19 cellular contexts compared by ENCODE assay signal in genomic region chr18:41060967-41061366, GRCh38.
A peak's percentile ranks its signal among the peaks of the same experiment; 100 is the strongest.
DNase-seq lines count a peak whose midpoint lies in the region; ATAC-seq, FAIRE-seq and TF ChIP-seq lines count a peak whose summit lies in the region.
"Had no signal": no experiment of that assay in that cellular context is flagged by ENCODE, and none has a peak within 500 bp of the region (broad histone marks: within the 10 kb centered on the region; RNA-seq: fewer than 3 reads in every experiment).

No MANE protein-coding gene starts in this region.

- in situ Hi-C loops in IMR-90 (cut with MboI; ENCODE audit: low sequenced_read_pairs) = no loop called here

- no peaks in the 10 kb centered on the region for H4K20me1 ChIP-seq in IMR-90 (ENCODE audit: insufficient read depth, low read length)

- peak overlapping the region; percentile 62; the same call in 1 of the 2 replicates for H3K4me2 ChIP-seq in IMR-90 (ENCODE audit: low read depth, low read length)

- POLR2A ChIA-PET in IMR-90 (lab: Charles Lee; ENCODE audit: unreplicated experiment) = no interaction called here

- H3K36me3 ChIP-seq in IMR-90 (ENCODE audit: control insufficient read depth, insufficient read depth, low read length) = no peaks in the 10 kb centered on the region
- H3K36me3 ChIP-seq in bronchial epithelial cell (ENCODE audit: control insufficient read depth, insufficient read depth, low read length) = no peaks in the 10 kb centered on the region

- no peak overlapping the region; the same call in 1 of the 2 replicates for H4K5ac ChIP-seq in IMR-90 (ENCODE audit: low read depth, low read length)

- H2AFZ ChIP-seq in IMR-90 (replicated peaks; ENCODE audit: low read length, poor library complexity) = no peak overlapping the region

- H3K23ac ChIP-seq in IMR-90 (ENCODE audit: low read depth, low read length) = no peak overlapping the region

- H3K4ac ChIP-seq in IMR-90 (ENCODE audit: low read depth, low read length) = no peak overlapping the region

- no peak overlapping the region for H2AK5ac ChIP-seq in IMR-90 (ENCODE audit: low read depth, low read length)

- no peak for TF ChIP-seq POLR2A in IMR-90 (IDR thresholded peaks at IDR 0.05; ENCODE audit: low read depth, low read length)

- H2BK20ac ChIP-seq in IMR-90 (ENCODE audit: low read depth, low read length) = 0 out of 2 replicates have a peak overlapping the region, but pooled peaks have one; percentile 28

- H3K79me1 ChIP-seq in IMR-90 (ENCODE audit: low read depth in 1 of 2, low read length in 2 of 2) = no peaks in the 10 kb centered on the region

- no CpG with 5 or more reads among the region's 2 CpGs for WGBS in IMR-90 (ENCODE audit: extremely low coverage in 2 of 2, insufficient read length in 1 of 2), 2 experiments

- H3K56ac ChIP-seq in IMR-90 (ENCODE audit: extremely low read depth, insufficient read depth, low read length) = no peak overlapping the region

- no peak overlapping the region for H3K14ac ChIP-seq in IMR-90 (replicated peaks; ENCODE audit: low read depth, low read length)

- TF ChIP-seq RAD21 in IMR-90 (IDR thresholded peaks at IDR 0.05; ENCODE audit: low read length) = no peak

- H3K4me1 ChIP-seq in IMR-90 (ENCODE audit: control insufficient read depth, insufficient read depth, low read length) = peaks cover 2% of the 10 kb centered on the region; the same call in 1 of the 2 replicates

- H2BK15ac ChIP-seq in IMR-90 (ENCODE audit: low read depth, low read length) = no peak overlapping the region

- H3K27ac ChIP-seq in IMR-90 (ENCODE audit: insufficient read depth, low read length) = no peak overlapping the region

- ATAC-seq in IMR-90 (ENCODE audit: low read depth) (peak; percentile 92), HG02678 (IDR thresholded peaks at IDR 0.05; ENCODE audit: unreplicated experiment) (no peak)
- ATAC-seq: GM12878 had no signal

- H3K18ac ChIP-seq in IMR-90 (ENCODE audit: low read depth, low read length) = peak overlapping the region; percentile 70; the same call in 1 of the 2 replicates

- no peak overlapping the region for H2BK5ac ChIP-seq in IMR-90 (ENCODE audit: low read depth, low read length, poor library complexity, severe bottlenecking)

- H3K9me3 ChIP-seq in IMR-90 (ENCODE audit: control insufficient read depth, insufficient read depth, low read length) = no peaks in the 10 kb centered on the region

- H4K91ac ChIP-seq in IMR-90 (ENCODE audit: insufficient read depth, low read depth, low read length) = no peak overlapping the region

- H2AK9ac ChIP-seq in IMR-90 (replicated peaks; ENCODE audit: low read depth, low read length, poor library complexity) = no peak overlapping the region

- no TSS peak for BruUV-seq in IMR-90 (replicated peaks; lab: Mats Ljungman, UMichigan)

- H3K4me3 ChIP-seq in IMR-90 (ENCODE audit: insufficient read depth, low read depth, low read length) (no peak overlapping the region), bronchial epithelial cell (ENCODE audit: low read depth, low read length) (no peak overlapping the region)
- H3K4me3 ChIP-seq: GM12878 had no signal

- H3K27me3 ChIP-seq in IMR-90 (ENCODE audit: control insufficient read depth, insufficient read depth, low read length) = no peaks in the 10 kb centered on the region
- no peaks in the 10 kb centered on the region for H3K27me3 ChIP-seq in bronchial epithelial cell (ENCODE audit: control insufficient read depth, insufficient read depth, low read length)

- DNase-seq in ELR (ENCODE audit: low read depth) (peak; percentile 40), IMR-90 (peak; percentile 55), bronchial epithelial cell (ENCODE audit: low read depth) (peak; percentile 71), iris pigment epithelial cell (ENCODE audit: low read depth) (peak; percentile 25), D341Med (ENCODE audit: low spot score) (no peak), KG1 (lab: John Stamatoyannopoulos, UW) (no peak)
- no peak for DNase-seq in activated naive CD4-positive, alpha-beta T cell treated with Interleukin-2 at 50 U/mL for 16 hours
- DNase-seq: C1 segment of cervical spinal cord; Calu3; CD4-positive, alpha-beta memory T cell; COR-L47; DMS 273 treated with DMSO at 0.1 percent for 48 hours; DND-41; GDM1; H7; HCEC 1CT had no signal

- H3K9ac ChIP-seq in IMR-90 (ENCODE audit: low read depth, low read length) = no peak overlapping the region

- dilution Hi-C loops in IMR-90 (cut with HindIII; ENCODE audit: low sequenced_read_pairs, unreplicated experiment) = no loop called here

- no peak for FAIRE-seq in bronchial epithelial cell (lab: Jason Lieb, UNC)
- FAIRE-seq: GM12878, H1 had no signal

- no peak overlapping the region; the same call in 1 of the 2 replicates for H2BK120ac ChIP-seq in IMR-90 (ENCODE audit: low read depth, low read length)

- intact Hi-C loops in IMR-90 (cut with micrococcal nuclease) = no loop called here

- no peaks in the 10 kb centered on the region for H3K9me1 ChIP-seq in IMR-90 (ENCODE audit: insufficient read depth, low read length)

- H4K8ac ChIP-seq in IMR-90 (ENCODE audit: low read depth in 2 of 2, low read length in 2 of 2) = no peak overlapping the region

- TF ChIP-seq CTCF in IMR-90 (conservative IDR thresholded peaks at IDR 0.05; ENCODE audit: low read depth, low read length) = no peak
- no peak for TF ChIP-seq CTCF in bronchial epithelial cell (IDR thresholded peaks at IDR 0.05; ENCODE audit: insufficient read depth, low read length, severe bottlenecking)

- CTCF ChIA-PET in IMR-90 (lab: Yijun Ruan, JAX) = no interaction called here

TF ChIP-seq in IMR-90, 13 proteins besides CTCF, POLR2A, EP300 and RAD21:
- no peak for TF ChIP-seq NFE2L2 (IDR thresholded peaks at IDR 0.05; ENCODE audit: low read depth, low read length)

Comparison
In these comparisons a context has a peak if more than half of its experiments do, and no peak if none do; other contexts are left out.
1. DNase-seq: peak in ELR (single experiment), IMR-90 (single experiment), bronchial epithelial cell (single experiment) and iris pigment epithelial cell (single experiment); none in D341Med (single experiment), KG1 (single experiment) and activated naive CD4-positive, alpha-beta T cell treated with Interleukin-2 at 50 U/mL for 16 hours (single experiment).